Comparison of ENCODE assay signal across 2 cellular contexts in genomic region chr14:77222546-77223225, GRCh38.
TF ChIP-seq lines count a peak whose summit lies in the region.

No MANE protein-coding gene starts in this region.

TF ChIP-seq in GM23338, 12 proteins besides CTCF, POLR2A, EP300 and RAD21 (continued from another document):
- TF ChIP-seq NANOG (IDR thresholded peaks at IDR 0.05; ENCODE audit: borderline replicate concordance) (no peak), JUNB (IDR thresholded peaks at IDR 0.05; ENCODE audit: unreplicated experiment) (no peak), POLR2AphosphoS5 (IDR thresholded peaks at IDR 0.05; ENCODE audit: low read depth) (no peak), REST (IDR thresholded peaks at IDR 0.05; ENCODE audit: unreplicated experiment) (no peak), ZNF331 (CRISPR knock-in tag; IDR thresholded peaks at IDR 0.05; ENCODE audit: low read depth) (no peak), CREB1 (CRISPR knock-in tag; IDR thresholded peaks at IDR 0.05; ENCODE audit: low read depth) (no peak), EZH2 (IDR thresholded peaks at IDR 0.05; ENCODE audit: low read depth, unreplicated experiment) (no peak), EZH2phosphoT487 (IDR thresholded peaks at IDR 0.05; ENCODE audit: unreplicated experiment) (no peak), STAT1 (IDR thresholded peaks at IDR 0.05; ENCODE audit: unreplicated experiment) (no peak), ZNF114 (CRISPR knock-in tag; IDR thresholded peaks at IDR 0.05) (no peak)
- TF ChIP-seq, protein P1, sequence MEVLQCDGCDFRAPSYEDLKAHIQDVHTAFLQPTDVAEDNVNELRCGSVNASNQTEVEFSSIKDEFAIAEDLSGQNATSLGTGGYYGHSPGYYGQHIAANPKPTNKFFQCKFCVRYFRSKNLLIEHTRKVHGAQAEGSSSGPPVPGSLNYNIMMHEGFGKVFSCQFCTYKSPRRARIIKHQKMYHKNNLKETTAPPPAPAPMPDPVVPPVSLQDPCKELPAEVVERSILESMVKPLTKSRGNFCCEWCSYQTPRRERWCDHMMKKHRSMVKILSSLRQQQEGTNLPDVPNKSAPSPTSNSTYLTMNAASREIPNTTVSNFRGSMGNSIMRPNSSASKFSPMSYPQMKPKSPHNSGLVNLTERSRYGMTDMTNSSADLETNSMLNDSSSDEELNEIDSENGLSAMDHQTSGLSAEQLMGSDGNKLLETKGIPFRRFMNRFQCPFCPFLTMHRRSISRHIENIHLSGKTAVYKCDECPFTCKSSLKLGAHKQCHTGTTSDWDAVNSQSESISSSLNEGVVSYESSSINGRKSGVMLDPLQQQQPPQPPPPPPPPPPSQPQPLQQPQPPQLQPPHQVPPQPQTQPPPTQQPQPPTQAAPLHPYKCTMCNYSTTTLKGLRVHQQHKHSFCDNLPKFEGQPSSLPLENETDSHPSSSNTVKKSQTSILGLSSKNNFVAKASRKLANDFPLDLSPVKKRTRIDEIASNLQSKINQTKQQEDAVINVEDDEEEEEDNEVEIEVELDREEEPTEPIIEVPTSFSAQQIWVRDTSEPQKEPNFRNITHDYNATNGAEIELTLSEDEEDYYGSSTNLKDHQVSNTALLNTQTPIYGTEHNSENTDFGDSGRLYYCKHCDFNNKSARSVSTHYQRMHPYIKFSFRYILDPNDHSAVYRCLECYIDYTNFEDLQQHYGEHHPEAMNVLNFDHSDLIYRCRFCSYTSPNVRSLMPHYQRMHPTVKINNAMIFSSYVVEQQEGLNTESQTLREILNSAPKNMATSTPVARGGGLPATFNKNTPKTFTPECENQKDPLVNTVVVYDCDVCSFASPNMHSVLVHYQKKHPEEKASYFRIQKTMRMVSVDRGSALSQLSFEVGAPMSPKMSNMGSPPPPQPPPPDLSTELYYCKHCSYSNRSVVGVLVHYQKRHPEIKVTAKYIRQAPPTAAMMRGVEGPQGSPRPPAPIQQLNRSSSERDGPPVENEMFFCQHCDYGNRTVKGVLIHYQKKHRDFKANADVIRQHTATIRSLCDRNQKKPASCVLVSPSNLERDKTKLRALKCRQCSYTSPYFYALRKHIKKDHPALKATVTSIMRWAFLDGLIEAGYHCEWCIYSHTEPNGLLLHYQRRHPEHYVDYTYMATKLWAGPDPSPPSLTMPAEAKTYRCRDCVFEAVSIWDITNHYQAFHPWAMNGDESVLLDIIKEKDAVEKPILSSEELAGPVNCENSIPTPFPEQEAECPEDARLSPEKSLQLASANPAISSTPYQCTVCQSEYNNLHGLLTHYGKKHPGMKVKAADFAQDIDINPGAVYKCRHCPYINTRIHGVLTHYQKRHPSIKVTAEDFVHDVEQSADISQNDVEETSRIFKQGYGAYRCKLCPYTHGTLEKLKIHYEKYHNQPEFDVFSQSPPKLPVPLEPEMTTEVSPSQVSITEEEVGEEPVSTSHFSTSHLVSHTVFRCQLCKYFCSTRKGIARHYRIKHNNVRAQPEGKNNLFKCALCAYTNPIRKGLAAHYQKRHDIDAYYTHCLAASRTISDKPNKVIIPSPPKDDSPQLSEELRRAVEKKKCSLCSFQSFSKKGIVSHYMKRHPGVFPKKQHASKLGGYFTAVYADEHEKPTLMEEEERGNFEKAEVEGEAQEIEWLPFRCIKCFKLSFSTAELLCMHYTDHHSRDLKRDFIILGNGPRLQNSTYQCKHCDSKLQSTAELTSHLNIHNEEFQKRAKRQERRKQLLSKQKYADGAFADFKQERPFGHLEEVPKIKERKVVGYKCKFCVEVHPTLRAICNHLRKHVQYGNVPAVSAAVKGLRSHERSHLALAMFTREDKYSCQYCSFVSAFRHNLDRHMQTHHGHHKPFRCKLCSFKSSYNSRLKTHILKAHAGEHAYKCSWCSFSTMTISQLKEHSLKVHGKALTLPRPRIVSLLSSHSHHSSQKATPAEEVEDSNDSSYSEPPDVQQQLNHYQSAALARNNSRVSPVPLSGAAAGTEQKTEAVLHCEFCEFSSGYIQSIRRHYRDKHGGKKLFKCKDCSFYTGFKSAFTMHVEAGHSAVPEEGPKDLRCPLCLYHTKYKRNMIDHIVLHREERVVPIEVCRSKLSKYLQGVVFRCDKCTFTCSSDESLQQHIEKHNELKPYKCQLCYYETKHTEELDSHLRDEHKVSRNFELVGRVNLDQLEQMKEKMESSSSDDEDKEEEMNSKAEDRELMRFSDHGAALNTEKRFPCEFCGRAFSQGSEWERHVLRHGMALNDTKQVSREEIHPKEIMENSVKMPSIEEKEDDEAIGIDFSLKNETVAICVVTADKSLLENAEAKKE (CRISPR knock-in tag; IDR thresholded peaks at IDR 0.05), result no peak

TF ChIP-seq in neural cell, 6 proteins besides CTCF, POLR2A, EP300 and RAD21 (continued from another document):
- TF ChIP-seq REST (IDR thresholded peaks at IDR 0.05; ENCODE audit: borderline replicate concordance) (no peak), POLR2AphosphoS5 (IDR thresholded peaks at IDR 0.05) (no peak), EZH2 (IDR thresholded peaks at IDR 0.05; ENCODE audit: borderline replicate concordance, insufficient read depth, low read length, poor library complexity, severe bottlenecking) (no peak)
TF ChIP-seq in neural cell: peak in this region for 0.
